ENCODE assay signal across 9 cellular contexts in genomic region chr11:19311306-19312030, GRCh38.
DNase-seq lines count a peak whose midpoint lies in the region; ATAC-seq and TF ChIP-seq lines count a peak whose summit lies in the region.
"Had no signal": no experiment of that assay in that cellular context is flagged by ENCODE, and none has a peak within 500 bp of the region (broad histone marks: within the 10 kb centered on the region; RNA-seq: fewer than 3 reads in every experiment).

No MANE protein-coding gene starts in this region.

- BruUV-seq in OCI-LY7 (replicated peaks; lab: Mats Ljungman, UMichigan) = no TSS peak

- H3K4me3 ChIP-seq in BJ (ENCODE audit: low read depth, low read length) (no peak overlapping the region), OCI-LY7 (ENCODE audit: low read depth, low read length, poor library complexity, severe bottlenecking) (no peak overlapping the region), ascending aorta (no peak overlapping the region), sigmoid colon (no peak overlapping the region)

- no peak for TF ChIP-seq POLR2A in sigmoid colon (IDR thresholded peaks at IDR 0.05)

- H3K79me2 ChIP-seq in OCI-LY7 (ENCODE audit: insufficient read depth, low read depth, low read length) = no peaks in the 10 kb centered on the region

- CTCF ChIA-PET in BJ (lab: Yijun Ruan, JAX) = interaction anchor here (1.0 to 3.9 kb wide), 9 partner anchors 11 to 246 kb away, joined by 3 to 27 read pairs (median 4); no protein-coding TSS in a partner anchor
- CTCF ChIA-PET in OCI-LY7 (lab: Charles Lee; ENCODE audit: unreplicated experiment) = no interaction called here

- peak overlapping the region; percentile 77; the same call in 1 of the 2 replicates for H2AFZ ChIP-seq in OCI-LY7 (ENCODE audit: low read length)

- DNase-seq in BJ (ENCODE audit: low read depth) (no peak), OCI-LY7 (ENCODE audit: low spot score) (peak; percentile 58), ascending aorta (ENCODE audit: low spot score in 2 of 2) (peak in 1 of 2 donors; percentile 72), hypothalamus (lab: John Stamatoyannopoulos, UW) (peak in 44 of 51 donors; percentile 4 to 84 (median 47)), sigmoid colon (peak; percentile 75)

- no peak overlapping the region for H3K4me2 ChIP-seq in OCI-LY7 (ENCODE audit: low read length)

- TF ChIP-seq EP300 in sigmoid colon (IDR thresholded peaks at IDR 0.05) = no peak

- no peaks in the 10 kb centered on the region for H3K9me3 ChIP-seq in OCI-LY7 (ENCODE audit: low read length)
- H3K9me3 ChIP-seq in ascending aorta = no peaks in the 10 kb centered on the region
- H3K9me3 ChIP-seq in sigmoid colon = no peaks in the 10 kb centered on the region

- H3K27me3 ChIP-seq in BJ (ENCODE audit: control insufficient read depth, insufficient read depth, low read length) (peaks cover 14% of the 10 kb centered on the region), ascending aorta (no peaks in the 10 kb centered on the region), sigmoid colon (no peaks in the 10 kb centered on the region)

- no peak overlapping the region for H3K27ac ChIP-seq in OCI-LY7 (ENCODE audit: low read depth, low read length, poor library complexity, severe bottlenecking)
- no peak overlapping the region for H3K27ac ChIP-seq in ascending aorta
- no peak overlapping the region for H3K27ac ChIP-seq in sigmoid colon

- TF ChIP-seq CTCF in BJ (IDR thresholded peaks at IDR 0.05; ENCODE audit: insufficient read depth, low read depth, low read length) = peak; percentile 94
- peak; percentile 96 for TF ChIP-seq CTCF in OCI-LY7 (conservative IDR thresholded peaks at IDR 0.05; ENCODE audit: low read length)
- peak; percentile 72 to 82 (median 82) for TF ChIP-seq CTCF in ascending aorta (IDR thresholded peaks at IDR 0.05)
- TF ChIP-seq CTCF in sigmoid colon (IDR thresholded peaks at IDR 0.05) = peak; percentile 21 to 77 (median 70)

- H3K4me1 ChIP-seq in OCI-LY7 (ENCODE audit: insufficient read depth, low read length, poor library complexity, severe bottlenecking) (no peaks in the 10 kb centered on the region), ascending aorta (peaks cover 0 to 2% of the 10 kb centered on the region in 2 donors), sigmoid colon (peaks cover 0 to 6% (median 4%) of the 10 kb centered on the region in 4 donors)

- 19 to 26% methylated on average over 3 of the region's 3 CpGs for WGBS in sigmoid colon, 2 donors

- no peaks in the 10 kb centered on the region for H3K9me2 ChIP-seq in OCI-LY7 (ENCODE audit: insufficient read depth, low read length)

- POLR2A ChIA-PET in BJ (lab: Charles Lee) = no interaction called here
- POLR2A ChIA-PET in OCI-LY7 (lab: Charles Lee) = no interaction called here

- H3K36me3 ChIP-seq in BJ (ENCODE audit: control insufficient read depth, insufficient read depth, low read length) (no peaks in the 10 kb centered on the region), OCI-LY7 (ENCODE audit: insufficient read depth, low read length) (no peaks in the 10 kb centered on the region), ascending aorta (no peaks in the 10 kb centered on the region), sigmoid colon (no peaks in the 10 kb centered on the region)

- ATAC-seq in GM18517 (IDR thresholded peaks at IDR 0.05; ENCODE audit: unreplicated experiment) (peak; percentile 64), HG03196 (IDR thresholded peaks at IDR 0.05; ENCODE audit: unreplicated experiment) (peak; percentile 67), HG02623 (IDR thresholded peaks at IDR 0.05; ENCODE audit: unreplicated experiment) (no peak)
- ATAC-seq: T-cell had no signal

- H4K20me1 ChIP-seq in OCI-LY7 (ENCODE audit: insufficient read depth, low read length) = no peaks in the 10 kb centered on the region

- intact Hi-C loops in OCI-LY7 (cut with micrococcal nuclease; ENCODE audit: unreplicated experiment) = loop anchor here (1.0 kb wide), 2 partner anchors 242 to 246 kb away; no protein-coding TSS in a partner anchor
- intact Hi-C loops in ascending aorta (cut with DNase I) = loop anchor here (1.0 kb wide), 1 partner anchor 242 kb away; no protein-coding TSS in a partner anchor
- intact Hi-C loops in sigmoid colon (cut with DNase I) = loop anchor here (1.0 to 10.0 kb wide), 3 partner anchors 242 to 603 kb away; no protein-coding TSS in a partner anchor
